8 cellular contexts compared by ENCODE assay signal in genomic region chr7:108002726-108003590, GRCh38. TPM values are rescaled to one million over a fixed set of nuclear protein-coding genes. Genes with fewer than 3 reads are reported as not detected.
DNase-seq lines count a peak whose midpoint lies in the region; ATAC-seq, FAIRE-seq and TF ChIP-seq lines count a peak whose summit lies in the region.

TSS of gene LAMB1 (minus strand) at chr7:108003161. CDS start at chr7:108002885, 276 bp downstream.

- peak within 1 kb of the TSS; percentile 96 for H3K4me3 ChIP-seq in fibroblast of villous mesenchyme (ENCODE audit: low read depth, low read length)

- peak within 1 kb of the TSS; percentile 68 for H3K4me3 Mint-ChIP-seq in activated T-cell treated with anti-CD3 and anti-CD28 coated beads, Interleukin-2, amount 50 U/mL, for 4 hours
- peak within 1 kb of the TSS; percentile 96 to 98 (median 97) for H3K4me3 Mint-ChIP-seq in nephron

- ATAC-seq in activated T-cell treated with anti-CD3 and anti-CD28 coated beads, Interleukin-2, amount 50 U/mL, for 4 hours = peak; percentile 39
- ATAC-seq in GM21390 (IDR thresholded peaks at IDR 0.05; ENCODE audit: unreplicated experiment) (no peak), HG03108 (IDR thresholded peaks at IDR 0.05; ENCODE audit: unreplicated experiment) (no peak)

- H3K27ac Mint-ChIP-seq in nephron = peak within 1 kb of the TSS; percentile 97 to 98 (median 97)

- H3K9me3 Mint-ChIP-seq in activated T-cell treated with anti-CD3 and anti-CD28 coated beads, Interleukin-2, amount 50 U/mL, for 4 hours = no peaks in the 10 kb centered on the region
- no peaks in the 10 kb centered on the region for H3K9me3 Mint-ChIP-seq in nephron

- H3K4me1 Mint-ChIP-seq in activated T-cell treated with anti-CD3 and anti-CD28 coated beads, Interleukin-2, amount 50 U/mL, for 4 hours (ENCODE audit: low read depth) = peaks cover 24% of the 10 kb centered on the region
- H3K4me1 Mint-ChIP-seq in nephron = peaks cover 46% of the 10 kb centered on the region

- DNase-seq in DMS79 (lab: John Stamatoyannopoulos, UW) (peak; percentile 26), M059J (ENCODE audit: low read depth) (peak; percentile 85), fibroblast of villous mesenchyme (ENCODE audit: low read depth) (peak; percentile 88), GM19239 (ENCODE audit: insufficient read length, low spot score) (no peak)
- DNase-seq in activated T-cell treated with anti-CD3 and anti-CD28 coated beads, Interleukin-2, amount 50 U/mL, for 4 hours = no peak

- FAIRE-seq in GM19239 (lab: Jason Lieb, UNC) = no peak

- peaks cover 65% of the 10 kb centered on the region for H3K27me3 Mint-ChIP-seq in activated T-cell treated with anti-CD3 and anti-CD28 coated beads, Interleukin-2, amount 50 U/mL, for 4 hours (ENCODE audit: low read depth)
- H3K27me3 Mint-ChIP-seq in nephron (ENCODE audit: low read depth) = peaks cover 65% of the 10 kb centered on the region

- TF ChIP-seq CTCF in fibroblast of villous mesenchyme (IDR thresholded peaks at IDR 0.05; ENCODE audit: insufficient read depth, low read depth, low read length) (no peak), nephron (IDR thresholded peaks at IDR 0.05; ENCODE audit: unreplicated experiment in 3 of 3) (no peak)

- no peaks in the 10 kb centered on the region for H3K36me3 Mint-ChIP-seq in activated T-cell treated with anti-CD3 and anti-CD28 coated beads, Interleukin-2, amount 50 U/mL, for 4 hours (ENCODE audit: insufficient read depth)
- peaks cover 13% of the 10 kb centered on the region for H3K36me3 Mint-ChIP-seq in nephron (ENCODE audit: low read depth)

RNA-seq across cellular contexts. Expression of gene LAMB1, which starts in this region (rescaled TPM):
- 112 and 225 TPM in 2 replicates for total RNA-seq in M059J (2014; rRNA removed; shearing (Covaris generic))
- total RNA-seq in activated T-cell treated with anti-CD3 and anti-CD28 coated beads, Interleukin-2, amount 50 U/mL, for 4 hours = under 1 TPM; 0.26 to 0.46 (median 0.30) TPM
- 438 and 483 TPM in 2 replicates for total RNA-seq in fibroblast of villous mesenchyme

Comparison
In these comparisons a context has a peak if more than half of its experiments do, and no peak if none do; other contexts are left out.
1. RNA of gene LAMB1 (total RNA-seq): 438 to 483 TPM in fibroblast of villous mesenchyme and 112 to 225 TPM in M059J; 0.26 to 0.46 TPM in activated T-cell treated with anti-CD3 and anti-CD28 coated beads, Interleukin-2, amount 50 U/mL, for 4 hours; every median in the first group is over 10 times any median in the second.
2. Peak in ATAC-seq in activated T-cell treated with anti-CD3 and anti-CD28 coated beads, Interleukin-2, amount 50 U/mL, for 4 hours; RNA of the gene not detected or under 1 TPM.
3. DNase-seq: peak in DMS79 (single experiment), M059J (single experiment) and fibroblast of villous mesenchyme (single experiment); none in activated T-cell treated with anti-CD3 and anti-CD28 coated beads, Interleukin-2, amount 50 U/mL, for 4 hours (single experiment) and GM19239 (single experiment).